ENCODE assay signal across 26 cellular contexts in the genomic region with DNA sequence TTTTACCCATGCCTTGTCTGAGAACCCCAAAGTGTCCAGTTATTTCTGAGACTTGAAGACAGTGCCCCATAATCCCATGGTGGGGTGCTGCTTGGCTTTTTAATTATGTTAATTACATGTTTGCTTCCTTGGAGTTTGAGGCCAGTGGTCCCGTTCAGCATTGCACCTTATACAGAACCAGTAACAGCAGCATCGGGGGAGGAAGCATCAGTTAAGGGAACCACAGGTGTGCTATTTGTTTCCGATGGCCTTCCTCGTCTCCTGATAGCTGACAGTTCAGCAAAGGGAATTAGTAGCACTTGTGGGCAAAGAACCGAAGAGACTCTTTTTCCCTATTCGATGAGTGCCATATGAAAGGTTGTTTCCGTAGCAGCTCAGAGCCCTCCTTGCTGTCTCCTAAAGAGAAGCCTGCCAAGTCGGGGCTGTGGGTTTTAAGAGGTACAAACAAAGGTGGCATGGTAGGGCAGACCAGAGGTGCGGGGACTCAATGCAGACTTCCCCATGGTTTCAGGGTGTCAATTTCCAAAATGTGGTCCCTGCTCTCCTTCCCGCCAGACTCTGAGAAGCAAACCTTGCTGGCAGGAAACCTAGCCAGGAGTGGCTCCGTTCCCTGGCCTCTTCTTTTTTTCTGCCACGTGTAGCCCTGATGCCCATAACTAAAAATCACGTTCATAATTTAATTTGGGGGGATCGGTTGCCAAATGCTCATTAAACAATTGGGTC.
"Had no signal": no experiment of that assay in that cellular context is flagged by ENCODE, and none has a peak within 500 bp of the region (broad histone marks: within the 10 kb centered on the region; RNA-seq: fewer than 3 reads in every experiment).

No MANE protein-coding gene starts in this region.

- H3K36me3 ChIP-seq: ascending aorta, SJCRH30 had no signal

- H3K27ac ChIP-seq: ascending aorta, body of pancreas, KMS-11, SJCRH30 had no signal

- H3K9me3 ChIP-seq: ascending aorta, body of pancreas had no signal

- H3K4me3 ChIP-seq: ascending aorta, body of pancreas, SJCRH30 had no signal

- H3K27me3 Mint-ChIP-seq: activated B cell treated with CpG ODN at 0.5 μM for 24 hours; activated CD4-positive, alpha-beta T cell treated with anti-CD3 and anti-CD28 coated beads, Interleukin-2, amount 10 ng/mL, durations not matched to agents 24 days and 14 days; activated naive CD8-positive, alpha-beta T cell treated with anti-CD3 and anti-CD28 coated beads, Interleukin-2, amount 50 U/mL, for 24 hours had no signal

- H3K27me3 ChIP-seq: ascending aorta, body of pancreas, SJCRH30 had no signal

- H3K4me3 Mint-ChIP-seq: activated B cell treated with CpG ODN at 0.5 μM for 24 hours; activated CD4-positive, alpha-beta memory T cell treated with anti-CD3 and anti-CD28 coated beads for 36 hours; activated CD4-positive, alpha-beta T cell treated with anti-CD3 and anti-CD28 coated beads, Interleukin-2, amount 10 ng/mL, durations not matched to agents 24 days and 14 days; activated naive CD8-positive, alpha-beta T cell treated with anti-CD3 and anti-CD28 coated beads, Interleukin-2, amount 50 U/mL, for 24 hours; activated T-cell treated with anti-CD3 and anti-CD28 coated beads, Interleukin-2, amount 50 U/mL, for 4 hours had no signal

- H3K4me1 ChIP-seq: ascending aorta, body of pancreas, SJCRH30 had no signal

- DNase-seq: activated B cell treated with CpG ODN at 0.5 μM for 24 hours; activated CD4-positive, alpha-beta memory T cell treated with anti-CD3 and anti-CD28 coated beads for 36 hours; activated CD4-positive, alpha-beta T cell treated with anti-CD3 and anti-CD28 coated beads for 1 hour; activated CD4-positive, alpha-beta T cell treated with anti-CD3 and anti-CD28 coated beads, Interleukin-2, amount 10 ng/mL, durations not matched to agents 24 days and 14 days; activated CD8-positive, alpha-beta memory T cell treated with anti-CD3 and anti-CD28 coated beads for 24 hours; activated effector memory CD4-positive, alpha-beta T cell treated with anti-CD3 and anti-CD28 coated beads, Interleukin-2, amount 50 U/mL, for 16 hours; activated naive CD4-positive, alpha-beta T cell treated with Interleukin-2 at 50 U/mL for 16 hours; activated naive CD8-positive, alpha-beta T cell treated with anti-CD3 and anti-CD28 coated beads, Interleukin-2, amount 50 U/mL, for 24 hours; activated T-cell treated with anti-CD3 and anti-CD28 coated beads, Interleukin-2, amount 50 U/mL, for 4 hours; amniotic stem cell; body of pancreas; NCI-H1092; NCI-H1436 treated with DMSO at 0.1 percent for 48 hours; NCI-H187; NCI-H2081; NCI-H510A treated with DMSO at 0.1 percent for 48 hours; NCI-H69; NK-92 treated with Interleukin-12 subunit alpha and Interleukin-12 subunit beta, amount 100 ng/mL, for 24 hours; OCI-M1; RPMI8226; SJCRH30; SK-N-SH; T-helper 1 cell had no signal

- H3K4me1 Mint-ChIP-seq: activated B cell treated with CpG ODN at 0.5 μM for 24 hours; activated CD4-positive, alpha-beta T cell treated with anti-CD3 and anti-CD28 coated beads, Interleukin-2, amount 10 ng/mL, durations not matched to agents 24 days and 14 days; activated naive CD8-positive, alpha-beta T cell treated with anti-CD3 and anti-CD28 coated beads, Interleukin-2, amount 50 U/mL, for 24 hours had no signal

- H3K9me3 Mint-ChIP-seq: activated B cell treated with CpG ODN at 0.5 μM for 24 hours; activated CD4-positive, alpha-beta T cell treated with anti-CD3 and anti-CD28 coated beads, Interleukin-2, amount 10 ng/mL, durations not matched to agents 24 days and 14 days; activated naive CD4-positive, alpha-beta T cell treated with anti-CD3 and anti-CD28 coated beads, Interleukin-2, amount 50 U/mL, for 72 hours; activated naive CD8-positive, alpha-beta T cell treated with anti-CD3 and anti-CD28 coated beads, Interleukin-2, amount 50 U/mL, for 24 hours; activated T-cell treated with anti-CD3 and anti-CD28 coated beads, Interleukin-2, amount 50 U/mL, for 4 hours had no signal

- H3K36me3 Mint-ChIP-seq: activated CD4-positive, alpha-beta memory T cell treated with anti-CD3 and anti-CD28 coated beads for 36 hours; activated naive CD4-positive, alpha-beta T cell treated with anti-CD3 and anti-CD28 coated beads, Interleukin-2, amount 50 U/mL, for 72 hours had no signal

- H3K27ac Mint-ChIP-seq: activated B cell treated with CpG ODN at 0.5 μM for 24 hours; activated CD4-positive, alpha-beta memory T cell treated with anti-CD3 and anti-CD28 coated beads for 36 hours; activated CD4-positive, alpha-beta T cell treated with anti-CD3 and anti-CD28 coated beads, Interleukin-2, amount 10 ng/mL, durations not matched to agents 24 days and 14 days; activated naive CD8-positive, alpha-beta T cell treated with anti-CD3 and anti-CD28 coated beads, Interleukin-2, amount 50 U/mL, for 24 hours had no signal
